In genomic region chr14:104588066-104588857, GRCh38 we compare ENCODE assay signal across 28 cellular contexts. TPM values are rescaled to one million over a fixed set of nuclear protein-coding genes. Genes with fewer than 3 reads are reported as not detected.
DNase-seq lines count a peak whose midpoint lies in the region; ATAC-seq and TF ChIP-seq lines count a peak whose summit lies in the region.
"Had no signal": no experiment of that assay in that cellular context is flagged by ENCODE, and none has a peak within 500 bp of the region (broad histone marks: within the 10 kb centered on the region; RNA-seq: fewer than 3 reads in every experiment).

No MANE protein-coding gene starts in this region.

- peak; percentile 22 for DNase-seq in NCI-H2107 treated with DMSO at 0.1 percent for 48 hours (lab: John Stamatoyannopoulos, UW; ENCODE audit: unreplicated experiment)
- DNase-seq in NCI-H2107 (lab: John Stamatoyannopoulos, UW), result no peak
- DNase-seq in NCI-H774 (lab: John Stamatoyannopoulos, UW), result peak; percentile 21
- DNase-seq in myocyte (ENCODE audit: low read depth), result peak; percentile 17
- DNase-seq in mesenteric fat pad (ENCODE audit: low spot score), result no peak
- no peak for DNase-seq in activated CD4-positive, alpha-beta memory T cell treated with anti-CD3 and anti-CD28 coated beads, Interleukin-2, amount 10 ng/mL, durations not matched to agents 7 days and 5 days
- DNase-seq: activated T-cell treated with anti-CD3 and anti-CD28 coated beads, Interleukin-2, amount 50 U/mL, for 72 hours; CD8-positive, alpha-beta memory T cell; effector CD4-positive, alpha-beta T cell; immature natural killer cell; left colon; NCI-H1105; NCI-H2081 treated with DMSO at 0.1 percent for 48 hours; NCI-H69; ovary; stimulated activated naive CD4-positive, alpha-beta T cell had no signal

- no peaks in the 10 kb centered on the region for H3K27me3 Mint-ChIP-seq in activated CD4-positive, alpha-beta memory T cell treated with anti-CD3 and anti-CD28 coated beads, Interleukin-2, amount 10 ng/mL, durations not matched to agents 7 days and 5 days

- no peaks in the 10 kb centered on the region for H3K4me1 Mint-ChIP-seq in activated CD4-positive, alpha-beta memory T cell treated with anti-CD3 and anti-CD28 coated beads, Interleukin-2, amount 10 ng/mL, durations not matched to agents 7 days and 5 days
- H3K4me1 Mint-ChIP-seq: CD8-positive, alpha-beta memory T cell; immature natural killer cell had no signal

- no peak for ATAC-seq in GM21367 (IDR thresholded peaks at IDR 0.05; ENCODE audit: unreplicated experiment)
- ATAC-seq: activated T-cell treated with anti-CD3 and anti-CD28 coated beads, Interleukin-2, amount 50 U/mL, for 72 hours; GM12878 had no signal

- no peaks in the 10 kb centered on the region for H3K36me3 Mint-ChIP-seq in activated CD4-positive, alpha-beta memory T cell treated with anti-CD3 and anti-CD28 coated beads, Interleukin-2, amount 10 ng/mL, durations not matched to agents 7 days and 5 days (ENCODE audit: low read depth)
- H3K36me3 Mint-ChIP-seq: CD8-positive, alpha-beta memory T cell; immature natural killer cell had no signal

- H3K27ac ChIP-seq in C4-2B, result peak overlapping the region; percentile 27
- H3K27ac ChIP-seq: ovary, skin epidermis had no signal

- POLR2A ChIA-PET in activated CD4-positive, alpha-beta memory T cell treated with anti-CD3 and anti-CD28 coated beads, Interleukin-2, amount 10 ng/mL, durations not matched to agents 7 days and 5 days (lab: Charles Lee), result no interaction called here

- no peak overlapping the region for H3K4me3 Mint-ChIP-seq in activated CD4-positive, alpha-beta memory T cell treated with anti-CD3 and anti-CD28 coated beads, Interleukin-2, amount 10 ng/mL, durations not matched to agents 7 days and 5 days
- H3K4me3 Mint-ChIP-seq: activated T-cell treated with anti-CD3 and anti-CD28 coated beads, Interleukin-2, amount 50 U/mL, for 72 hours; CD8-positive, alpha-beta memory T cell; immature natural killer cell; memory B cell had no signal

- TF ChIP-seq CTCF in C4-2B (conservative IDR thresholded peaks at IDR 0.05), result no peak; the same call in 1 of the 2 replicates

- no peak overlapping the region for H3K27ac Mint-ChIP-seq in activated CD4-positive, alpha-beta memory T cell treated with anti-CD3 and anti-CD28 coated beads, Interleukin-2, amount 10 ng/mL, durations not matched to agents 7 days and 5 days
- H3K27ac Mint-ChIP-seq: activated T-cell treated with anti-CD3 and anti-CD28 coated beads, Interleukin-2, amount 50 U/mL, for 72 hours; immature natural killer cell; memory B cell had no signal

- CTCF ChIA-PET in activated CD4-positive, alpha-beta memory T cell treated with anti-CD3 and anti-CD28 coated beads, Interleukin-2, amount 10 ng/mL, durations not matched to agents 7 days and 5 days (lab: Charles Lee), result no interaction called here

- H3K9me3 Mint-ChIP-seq in activated CD4-positive, alpha-beta memory T cell treated with anti-CD3 and anti-CD28 coated beads, Interleukin-2, amount 10 ng/mL, durations not matched to agents 7 days and 5 days, result no peaks in the 10 kb centered on the region
- H3K9me3 Mint-ChIP-seq: activated T-cell treated with anti-CD3 and anti-CD28 coated beads, Interleukin-2, amount 50 U/mL, for 72 hours; CD8-positive, alpha-beta memory T cell; immature natural killer cell had no signal

RNA-seq across cellular contexts. Expression of gene C14orf180, which starts 8.7 kb away (rescaled TPM):
- total RNA-seq in myocyte (0.67 TPM in 1 of 2 replicates, not detected in the other), mesenteric fat pad (25.5 TPM)
- not detected for polyA plus RNA-seq in myocyte (2012)
- total RNA-seq in activated CD4-positive, alpha-beta memory T cell treated with anti-CD3 and anti-CD28 coated beads, Interleukin-2, amount 10 ng/mL, durations not matched to agents 7 days and 5 days, result not detected
- total RNA-seq: A172; activated T-cell treated with anti-CD3 and anti-CD28 coated beads, Interleukin-2, amount 50 U/mL, for 72 hours; CD8-positive, alpha-beta memory T cell; GM12878; K562; MCF 10A; T-helper 1 cell treated with Interleukin-12 subunit alpha and Interleukin-12 subunit beta and Interleukin-4 antibody, amounts not matched to agents 30 ng/mL and 1 ng/mL, for 36 hours; temporal lobe had no signal
- polyA plus RNA-seq: CD8-positive, alpha-beta memory T cell; GM12878; immature natural killer cell; K562; neural cell had no signal

RNA-seq across cellular contexts. Expression of gene TMEM179, which starts 16.3 kb away (rescaled TPM):
- total RNA-seq in myocyte (not detected in 2 replicates), mesenteric fat pad (not detected)
- polyA plus RNA-seq in myocyte (2012), result 0.19 TPM
- total RNA-seq in activated CD4-positive, alpha-beta memory T cell treated with anti-CD3 and anti-CD28 coated beads, Interleukin-2, amount 10 ng/mL, durations not matched to agents 7 days and 5 days, result not detected
- total RNA-seq: A172, ascending aorta, GM12878, K562, MCF 10A had no signal
- polyA plus RNA-seq: CD8-positive, alpha-beta memory T cell; GM12878; immature natural killer cell; K562 had no signal

Comparison
In these comparisons a context has a peak if more than half of its experiments do, and no peak if none do; other contexts are left out.
1. DNase-seq: peak in NCI-H2107 treated with DMSO at 0.1 percent for 48 hours (single experiment), NCI-H774 (single experiment) and myocyte (single experiment); none in NCI-H2107 (single experiment), mesenteric fat pad (single experiment) and activated CD4-positive, alpha-beta memory T cell treated with anti-CD3 and anti-CD28 coated beads, Interleukin-2, amount 10 ng/mL, durations not matched to agents 7 days and 5 days (single experiment).
2. RNA of gene C14orf180, which starts 8.7 kb away (total RNA-seq): 25.5 TPM in mesenteric fat pad (single experiment); 0.67 TPM in myocyte and not detected in activated CD4-positive, alpha-beta memory T cell treated with anti-CD3 and anti-CD28 coated beads, Interleukin-2, amount 10 ng/mL, durations not matched to agents 7 days and 5 days; every median in the first group is over 10 times any median in the second.